Comparison of ENCODE assay signal across 8 cellular contexts in the genomic region with DNA sequence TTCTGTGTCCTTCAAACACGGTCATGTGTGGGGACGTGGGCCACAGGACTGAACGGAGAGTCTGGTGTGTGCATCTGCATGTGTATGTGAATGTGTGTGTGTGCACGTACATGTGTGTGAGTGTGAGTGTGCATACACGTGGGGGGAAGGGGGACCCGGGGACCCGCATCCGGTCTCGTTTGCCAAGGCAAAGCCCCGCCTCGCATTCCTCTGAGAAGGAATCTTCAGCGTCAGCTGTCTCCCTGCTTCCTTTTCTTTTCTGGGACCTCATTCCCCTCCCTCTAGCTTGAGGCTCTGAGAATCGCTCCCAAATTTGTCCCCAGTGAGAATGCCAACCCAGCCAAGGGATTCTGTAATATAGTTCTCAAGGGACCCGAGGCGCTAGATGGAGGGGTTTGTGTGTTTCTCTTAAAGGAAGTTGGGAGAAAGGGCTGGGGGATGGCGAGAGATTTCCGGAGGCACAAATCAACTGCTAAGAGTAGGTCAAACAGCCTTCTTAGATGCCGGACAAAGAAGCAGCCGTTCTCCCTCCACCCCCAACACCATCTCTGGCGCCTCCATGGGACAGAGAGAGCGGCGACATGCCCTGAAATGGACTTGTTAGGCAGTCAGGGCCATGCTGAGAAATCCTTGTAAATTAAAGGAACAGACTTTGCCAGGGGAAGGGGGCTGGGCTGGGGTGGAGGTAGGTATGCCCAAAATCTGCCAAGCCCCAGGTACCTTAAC. TPM values are rescaled to one million over a fixed set of nuclear protein-coding genes. Genes with fewer than 3 reads are reported as not detected.
A peak's percentile ranks its signal among the peaks of the same experiment; 100 is the strongest.
DNase-seq lines count a peak whose midpoint lies in the region; ATAC-seq and TF ChIP-seq lines count a peak whose summit lies in the region.

No MANE protein-coding gene starts in this region.

- peak; percentile 25 for TF ChIP-seq CTCF in HFFc6 (IDR thresholded peaks at IDR 0.05)
- peak in 3 of 5 experiments; percentile 16 to 24 (median 18) for TF ChIP-seq CTCF in gastrocnemius medialis (IDR thresholded peaks at IDR 0.05 in 4 of 5, conservative IDR thresholded peaks at IDR 0.05 in 1 of 5)

- peak overlapping the region; percentile 33 for H3K9ac ChIP-seq in iPS-18a (ENCODE audit: low read length)

- DNase-seq in Ammon's horn (ENCODE audit: low spot score) (peak; percentile 84), HFFc6 (peak; percentile 56), astrocyte of the hippocampus (ENCODE audit: low read depth, low spot score) (peak; percentile 74), gastrocnemius medialis (no peak), NCI-H1694 (lab: John Stamatoyannopoulos, UW) (no peak), RKO (ENCODE audit: low spot score) (no peak), GOT3 (lab: John Stamatoyannopoulos, UW) (no peak)

- peak; percentile 42 to 45 for ATAC-seq in gastrocnemius medialis

- in situ Hi-C loops in gastrocnemius medialis (cut with MboI; ENCODE audit: low sequenced_read_pairs in 4 of 4): no loop called here

- H3K27ac Mint-ChIP-seq in HFFc6: peak overlapping the region; percentile 97

- H3K9me3 Mint-ChIP-seq in HFFc6: no peaks in the 10 kb centered on the region

- H3K36me3 ChIP-seq in iPS-18a (ENCODE audit: control insufficient read depth, low read depth, low read length) (no peaks in the 10 kb centered on the region), gastrocnemius medialis (no peaks in the 10 kb centered on the region)

- peak overlapping the region; percentile 85 for H3K4me3 Mint-ChIP-seq in HFFc6

- H3K4me1 ChIP-seq in iPS-18a (ENCODE audit: control insufficient read depth, low read depth, low read length) (peaks cover 12% of the 10 kb centered on the region), gastrocnemius medialis (peaks cover 52 to 60% of the 10 kb centered on the region in 2 donors)

- no peaks in the 10 kb centered on the region for H3K9me3 ChIP-seq in iPS-18a (ENCODE audit: control insufficient read depth, low read depth, low read length)
- H3K9me3 ChIP-seq in gastrocnemius medialis: no peaks in the 10 kb centered on the region

- H3K27me3 ChIP-seq in iPS-18a (ENCODE audit: control insufficient read depth, insufficient read depth, low read length) (peaks cover 13% of the 10 kb centered on the region), gastrocnemius medialis (no peaks in the 10 kb centered on the region)

- intact Hi-C loops in gastrocnemius medialis (cut with DNase I; ENCODE audit: low total_unique reads): loop anchor here (10.0 kb wide), 1 partner anchor 265 kb away; a partner anchor contains a TSS

- H3K27me3 Mint-ChIP-seq in HFFc6 (ENCODE audit: insufficient read depth): no peaks in the 10 kb centered on the region; the same call in none of the 2 replicates

- H3K4me1 Mint-ChIP-seq in HFFc6 (ENCODE audit: low read depth): peaks cover 96% of the 10 kb centered on the region

- H3K36me3 Mint-ChIP-seq in HFFc6 (ENCODE audit: low read depth): no peaks in the 10 kb centered on the region; the same call in 1 of the 2 replicates

- H3K27ac ChIP-seq in iPS-18a (ENCODE audit: low read length) (no peak overlapping the region), gastrocnemius medialis (peak overlapping the region; percentile 77 to 84 (median 81))

- H3K4me3 ChIP-seq in iPS-18a (ENCODE audit: low read length) (no peak overlapping the region), gastrocnemius medialis (peak overlapping the region; percentile 37 to 44 (median 38))

- TF ChIP-seq POLR2A in gastrocnemius medialis (IDR thresholded peaks at IDR 0.05): no peak

RNA-seq across cellular contexts. Expression of a gene that starts 6.6 kb away (rescaled TPM):
- total RNA-seq in HFFc6 (2021; fragmentation: NEBNext Ultra II Directional; extraction: Animal tissue kit (Norgen Biotek cat#: 25700)): 10 to 100 TPM; 19.9 to 28.9 (median 21.0) TPM
- total RNA-seq in gastrocnemius medialis: 10 to 100 TPM in 1 of 4 donors, 1 to 10 TPM in 3; 2.1 to 16.3 (median 5.7) TPM

RNA-seq across cellular contexts. Expression of a gene that starts 47.5 kb away (rescaled TPM):
- 10 to 100 TPM; 18.3 to 24.1 (median 20.2) TPM for total RNA-seq in HFFc6 (2021; fragmentation: NEBNext Ultra II Directional; extraction: Animal tissue kit (Norgen Biotek cat#: 25700))
- total RNA-seq in gastrocnemius medialis: 10 to 100 TPM; 22.8 to 35.3 (median 31.4) TPM

Comparison
In these comparisons a context has a peak if more than half of its experiments do, and no peak if none do; other contexts are left out.
1. DNase-seq: peak in Ammon's horn (single experiment), HFFc6 (single experiment) and astrocyte of the hippocampus (single experiment); none in gastrocnemius medialis (0 of 2), NCI-H1694 (single experiment), RKO (single experiment) and GOT3 (single experiment).